In the genomic region with DNA sequence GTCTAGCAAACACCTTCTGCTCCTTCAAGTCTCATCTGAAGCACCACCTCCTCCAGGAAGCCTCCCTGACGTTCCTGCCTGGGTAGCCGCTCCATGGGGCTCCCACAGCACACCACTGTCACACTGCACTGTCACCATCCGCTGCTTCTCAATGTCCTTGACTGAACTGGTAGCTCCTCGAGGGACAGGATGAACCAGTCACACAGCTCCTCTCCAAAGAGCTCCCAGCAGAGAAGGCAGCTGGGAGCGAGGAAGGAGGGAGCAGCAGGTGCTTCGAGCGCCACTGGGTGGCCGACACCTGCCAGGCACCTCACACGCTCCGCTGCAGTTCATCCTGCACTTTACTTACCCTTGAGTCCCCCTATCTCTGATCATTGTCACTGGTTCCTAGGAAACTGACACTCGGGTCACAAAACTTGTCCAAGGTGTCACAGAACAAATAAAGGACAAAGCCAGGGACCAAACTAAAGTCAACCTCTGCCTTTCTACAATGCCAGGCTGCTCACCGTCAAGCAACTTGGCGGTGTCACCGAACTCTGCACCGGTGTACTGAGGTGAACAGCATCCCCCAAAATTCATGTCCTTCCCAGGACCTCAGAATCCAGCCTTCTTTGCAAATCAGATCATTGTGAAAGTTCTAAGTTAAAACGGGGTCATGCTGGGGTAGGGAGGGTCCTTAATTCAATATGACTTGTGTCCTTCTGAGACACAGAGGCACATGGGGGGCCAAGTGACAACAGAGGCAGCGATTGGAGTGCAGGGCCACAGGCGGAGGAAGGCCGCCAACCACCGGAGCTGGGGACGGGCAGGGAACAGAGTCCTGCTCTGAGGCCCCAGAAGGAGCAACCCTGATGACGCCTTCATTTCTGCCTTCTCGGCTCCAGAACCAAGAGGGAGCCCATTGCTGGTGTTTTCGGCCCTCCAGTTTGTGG, we compare ENCODE assay signal across 9 cellular contexts. TPM values are rescaled to one million over a fixed set of nuclear protein-coding genes. Genes with fewer than 3 reads are reported as not detected.
DNase-seq lines count a peak whose midpoint lies in the region; ATAC-seq and TF ChIP-seq lines count a peak whose summit lies in the region.
"Had no signal": no experiment of that assay in that cellular context is flagged by ENCODE, and none has a peak within 500 bp of the region (broad histone marks: within the 10 kb centered on the region; RNA-seq: fewer than 3 reads in every experiment).

No MANE protein-coding gene starts in this region.

- no peak for TF ChIP-seq POLR2A in tibial nerve (IDR thresholded peaks at IDR 0.05)

- intact Hi-C loops in activated CD4-positive, alpha-beta T cell treated with anti-CD3 and anti-CD28 coated beads for 36 hours (cut with DNase I, micrococcal nuclease) = loop anchor here in 1 of 2 experiments (2.0 kb wide), 1 partner anchor 17 kb away; no protein-coding TSS in a partner anchor

- no peak overlapping the region for H3K4me3 ChIP-seq in SK-N-SH (ENCODE audit: low read depth in 2 of 2, low read length in 1 of 2)
- H3K4me3 ChIP-seq in tibial nerve = peak overlapping the region in 1 of 4 donors; percentile 23

- no peaks in the 10 kb centered on the region for H4K20me1 ChIP-seq in SK-N-SH (ENCODE audit: insufficient read depth)

- POLR2A ChIA-PET in activated CD4-positive, alpha-beta T cell treated with anti-CD3 and anti-CD28 coated beads for 36 hours (lab: Charles Lee) = interaction anchor here (4.4 kb wide), 1 partner anchor 14 kb away, joined by 25 read pairs; a partner anchor contains a TSS
- POLR2A ChIA-PET in SK-N-SH (lab: Yijun Ruan, JAX) = interaction anchor here (0.5 kb wide), 1 partner anchor 23 kb away, joined by 3 read pairs; no protein-coding TSS in a partner anchor

- WGBS in SK-N-SH (ENCODE audit: low lambda C conversion rate) = 92% methylated on average over 23 of the region's 24 CpGs
- WGBS in tibial nerve, 2 donors = 73 to 82% methylated on average over 21 of the region's 24 CpGs

- H3K79me2 ChIP-seq in SK-N-SH (ENCODE audit: insufficient read depth) = no peaks in the 10 kb centered on the region

- H3F3A ChIP-seq in SK-N-SH (replicated peaks; ENCODE audit: insufficient read depth) = peaks cover 6% of the 10 kb centered on the region

- peak overlapping the region; percentile 55; the same call in 1 of the 2 replicates for H3K9ac ChIP-seq in SK-N-SH

- no peaks in the 10 kb centered on the region for H3K27me3 Mint-ChIP-seq in activated CD4-positive, alpha-beta T cell treated with anti-CD3 and anti-CD28 coated beads for 36 hours

- H3K36me3 Mint-ChIP-seq in activated CD4-positive, alpha-beta T cell treated with anti-CD3 and anti-CD28 coated beads for 36 hours (ENCODE audit: low read depth) = peaks cover 1% of the 10 kb centered on the region

- no peak overlapping the region for H3K27ac Mint-ChIP-seq in activated CD4-positive, alpha-beta T cell treated with anti-CD3 and anti-CD28 coated beads for 36 hours

- no peaks in the 10 kb centered on the region for H3K27me3 ChIP-seq in SK-N-SH (ENCODE audit: insufficient read depth)
- no peaks in the 10 kb centered on the region for H3K27me3 ChIP-seq in foreskin keratinocyte
- H3K27me3 ChIP-seq in tibial nerve = no peaks in the 10 kb centered on the region

- H3K4me1 ChIP-seq in SK-N-SH (ENCODE audit: control insufficient read depth in 1 of 2, insufficient read depth in 2 of 2, low read depth in 1 of 2, low read length in 1 of 2) (peaks cover 0 to 20% of the 10 kb centered on the region in 2 experiments; a peak in 3 of 4 replicates), foreskin keratinocyte (peaks cover 11% of the 10 kb centered on the region), tibial nerve (peaks cover 0 to 35% (median 18%) of the 10 kb centered on the region in 4 donors)

- peak overlapping the region; percentile 93; the same call in 1 of the 2 replicates for H2AFZ ChIP-seq in SK-N-SH (ENCODE audit: low read depth)

- H3K27ac ChIP-seq in SK-N-SH (ENCODE audit: low read depth in 2 of 2, low read length in 1 of 2) = peak overlapping the region in 1 of 2 experiments; percentile 85; a peak in 2 of 4 replicates
- H3K27ac ChIP-seq in foreskin keratinocyte = peak overlapping the region; percentile 33
- peak overlapping the region in 3 of 4 donors; percentile 47 to 81 (median 75) for H3K27ac ChIP-seq in tibial nerve

- TF ChIP-seq EP300 in SK-N-SH (IDR thresholded peaks at IDR 0.05; ENCODE audit: borderline replicate concordance in 1 of 2, low read depth in 1 of 2, low read length in 1 of 2) = no peak
- TF ChIP-seq EP300 in tibial nerve (IDR thresholded peaks at IDR 0.05) = no peak

- CTCF ChIA-PET in activated CD4-positive, alpha-beta T cell treated with anti-CD3 and anti-CD28 coated beads for 36 hours (lab: Charles Lee) = interaction anchor here (0.6 to 1.2 kb wide), 4 partner anchors 17 to 128 kb away, joined by 3 read pairs; no protein-coding TSS in a partner anchor
- CTCF ChIA-PET in SK-N-SH (lab: Yijun Ruan, JAX) = interaction anchor here (0.6 to 1.2 kb wide), 3 partner anchors 13 to 213 kb away, joined by 3 to 4 read pairs (median 3); no protein-coding TSS in a partner anchor

- TF ChIP-seq CTCF in SK-N-SH (IDR thresholded peaks at IDR 0.05) (no peak), foreskin keratinocyte (conservative IDR thresholded peaks at IDR 0.05) (no peak), tibial nerve (IDR thresholded peaks at IDR 0.05) (no peak)

- peak overlapping the region; percentile 55; the same call in 1 of the 2 replicates for H3K4me2 ChIP-seq in SK-N-SH

- TF ChIP-seq RAD21 in SK-N-SH (IDR thresholded peaks at IDR 0.05; ENCODE audit: low read length) = no peak

- H3K36me3 ChIP-seq in SK-N-SH (replicated peaks in 1 of 2; ENCODE audit: control insufficient read depth in 1 of 2, insufficient read depth in 2 of 2, low read length in 1 of 2) (no peaks in the 10 kb centered on the region), tibial nerve (no peaks in the 10 kb centered on the region)

- no peaks in the 10 kb centered on the region for H3K9me3 ChIP-seq in SK-N-SH
- no peaks in the 10 kb centered on the region for H3K9me3 ChIP-seq in tibial nerve

- no peaks in the 10 kb centered on the region for H3K9me3 Mint-ChIP-seq in activated CD4-positive, alpha-beta T cell treated with anti-CD3 and anti-CD28 coated beads for 36 hours (ENCODE audit: low read depth)

- H3K4me1 Mint-ChIP-seq in activated CD4-positive, alpha-beta T cell treated with anti-CD3 and anti-CD28 coated beads for 36 hours = peaks cover 49% of the 10 kb centered on the region

- no peaks in the 10 kb centered on the region for H3K9me2 ChIP-seq in SK-N-SH

- ATAC-seq in activated CD4-positive, alpha-beta T cell treated with anti-CD3 and anti-CD28 coated beads for 36 hours = no peak
- no peak for ATAC-seq in foreskin keratinocyte
- no peak for ATAC-seq in GM21423 (IDR thresholded peaks at IDR 0.05; ENCODE audit: unreplicated experiment)
- ATAC-seq in HG03175 (IDR thresholded peaks at IDR 0.05; ENCODE audit: unreplicated experiment) = no peak

- DNase-seq in activated CD4-positive, alpha-beta T cell treated with anti-CD3 and anti-CD28 coated beads for 36 hours = no peak
- no peak for DNase-seq in activated CD4-positive, alpha-beta T cell treated with anti-CD3 and anti-CD28 coated beads, Interleukin-2, amount 50 U/mL, for 1 hour
- DNase-seq in SK-N-SH (no peak), foreskin keratinocyte (no peak), tibial nerve (ENCODE audit: low spot score in 2 of 2) (no peak), DMS79 (lab: John Stamatoyannopoulos, UW) (no peak)

- H3K4me3 Mint-ChIP-seq in activated CD4-positive, alpha-beta T cell treated with anti-CD3 and anti-CD28 coated beads for 36 hours = peak overlapping the region; percentile 39

TF ChIP-seq in SK-N-SH, 30 proteins besides CTCF, POLR2A, EP300 and RAD21:
- no peak for TF ChIP-seq EZH2phosphoT487 (IDR thresholded peaks at IDR 0.05; ENCODE audit: borderline replicate concordance, low read depth)
- no peak for TF ChIP-seq GATA2 (CRISPR knock-in tag; IDR thresholded peaks at IDR 0.05)
- no peak for TF ChIP-seq FOXM1 (IDR thresholded peaks at IDR 0.05; ENCODE audit: low read depth)
- no peak for TF ChIP-seq GABPA (IDR thresholded peaks at IDR 0.05; ENCODE audit: low read depth)
- no peak for TF ChIP-seq JUND (IDR thresholded peaks at IDR 0.05)
- TF ChIP-seq TAF1 (IDR thresholded peaks at IDR 0.05; ENCODE audit: borderline replicate concordance, low read depth, low read length) = no peak
- TF ChIP-seq RFX5 (IDR thresholded peaks at IDR 0.05; ENCODE audit: low read length) = no peak
- TF ChIP-seq POLR2AphosphoS5 (IDR thresholded peaks at IDR 0.05; ENCODE audit: low read depth, low read length) = no peak

RNA-seq across cellular contexts. Expression of a gene that starts 5.5 kb away (rescaled TPM):
- total RNA-seq in activated CD4-positive, alpha-beta T cell treated with anti-CD3 and anti-CD28 coated beads for 36 hours = 1 to 10 TPM; 1.9 to 2.1 TPM
- polyA plus RNA-seq in SK-N-SH (2012; rRNA removed) (not detected in 2 replicates), foreskin keratinocyte (0.27 TPM in 1 of 2 replicates, not detected in the other)
- not detected in 2 replicates for polyA plus RNA-seq in SK-N-SH (2012; cell fraction: cytosol; rRNA removed)
- 0.25 TPM in 1 of 2 replicates, not detected in the other for polyA plus RNA-seq in SK-N-SH (2012; cell fraction: nucleus; rRNA removed)
- total RNA-seq in foreskin keratinocyte (1.1 TPM in 1 of 2 replicates, not detected in the other), tibial nerve (not detected)
- total RNA-seq: dermis blood vessel endothelial cell had no signal

RNA-seq across cellular contexts. Expression of a gene that starts 21.5 kb away (rescaled TPM):
- total RNA-seq in activated CD4-positive, alpha-beta T cell treated with anti-CD3 and anti-CD28 coated beads for 36 hours = 10 to 100 TPM; 36.4 to 45.0 TPM
- polyA plus RNA-seq in SK-N-SH (2012; rRNA removed) (60.3 and 64.1 TPM in 2 replicates), foreskin keratinocyte (45.3 and 49.5 TPM in 2 replicates)
- polyA plus RNA-seq in SK-N-SH (2012; cell fraction: cytosol; rRNA removed) = 76.3 and 97.1 TPM in 2 replicates
- 29.8 and 34.5 TPM in 2 replicates for polyA plus RNA-seq in SK-N-SH (2012; cell fraction: nucleus; rRNA removed)
- total RNA-seq in foreskin keratinocyte (48.2 and 53.9 TPM in 2 replicates), tibial nerve (10 to 100 TPM; 51.6 to 76.6 (median 59.6) TPM)

RNA-seq across cellular contexts. Expression of a gene that starts 27.8 kb away (rescaled TPM):
- total RNA-seq in activated CD4-positive, alpha-beta T cell treated with anti-CD3 and anti-CD28 coated beads for 36 hours = 10 to 100 TPM; 10.1 to 16.7 TPM
- polyA plus RNA-seq in SK-N-SH (2012; rRNA removed) = 21.9 and 22.1 TPM in 2 replicates
- 19.1 and 23.7 TPM in 2 replicates for polyA plus RNA-seq in SK-N-SH (2012; cell fraction: cytosol; rRNA removed)
- 11.5 and 13.3 TPM in 2 replicates for polyA plus RNA-seq in SK-N-SH (2012; cell fraction: nucleus; rRNA removed)
- total RNA-seq in foreskin keratinocyte = 7.8 and 8.5 TPM in 2 replicates
- 11.5 and 12.4 TPM in 2 replicates for polyA plus RNA-seq in foreskin keratinocyte
- 10 to 100 TPM; 18.0 to 32.8 (median 28.3) TPM for total RNA-seq in tibial nerve

RNA-seq across cellular contexts. Expression of a gene that starts 47.7 kb away (rescaled TPM):
- 100 to 1,000 TPM in 1 of 2 experiments, 10 to 100 TPM in 1; 66.8 to 122 TPM for total RNA-seq in activated CD4-positive, alpha-beta T cell treated with anti-CD3 and anti-CD28 coated beads for 36 hours
- polyA plus RNA-seq in SK-N-SH (2012; rRNA removed) (247 and 416 TPM in 2 replicates), foreskin keratinocyte (305 and 336 TPM in 2 replicates)
- polyA plus RNA-seq in SK-N-SH (2012; cell fraction: cytosol; rRNA removed) = 294 and 306 TPM in 2 replicates
- 166 and 232 TPM in 2 replicates for polyA plus RNA-seq in SK-N-SH (2012; cell fraction: nucleus; rRNA removed)
- total RNA-seq in foreskin keratinocyte (185 and 228 TPM in 2 replicates), tibial nerve (100 to 1,000 TPM; 176 to 300 (median 202) TPM)
